Comparison of ENCODE assay signal across 16 cellular contexts in the genomic region with DNA sequence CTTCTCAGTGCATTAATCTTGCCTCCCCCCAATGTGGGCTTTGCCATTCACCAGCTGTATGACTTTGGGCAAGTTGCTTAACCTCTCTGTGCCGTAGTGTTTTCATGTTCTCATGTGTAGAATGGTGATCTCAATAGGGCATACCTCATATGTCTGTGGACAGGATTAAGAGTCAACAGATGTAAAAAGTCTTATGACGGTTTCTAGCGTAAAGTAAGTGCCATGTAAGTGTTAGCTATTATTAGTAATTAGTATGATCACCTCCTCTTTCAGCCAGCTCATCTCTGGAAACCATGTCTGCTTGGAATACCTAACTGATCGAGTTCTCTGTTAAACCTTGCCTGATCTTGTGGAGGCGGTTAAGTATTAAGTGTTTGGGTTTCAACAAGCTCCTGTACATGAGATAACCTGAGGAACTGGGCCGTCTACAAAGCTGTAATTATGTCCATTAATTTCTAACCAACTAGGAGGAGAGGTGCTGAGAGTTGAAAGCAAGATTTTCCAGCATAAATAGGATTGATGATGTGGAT.
DNase-seq lines count a peak whose midpoint lies in the region; ATAC-seq and TF ChIP-seq lines count a peak whose summit lies in the region.
"Had no signal": no experiment of that assay in that cellular context is flagged by ENCODE, and none has a peak within 500 bp of the region (broad histone marks: within the 10 kb centered on the region; RNA-seq: fewer than 3 reads in every experiment).

No MANE protein-coding gene starts in this region.

- H3K27ac ChIP-seq in CD8-positive, alpha-beta T cell (ENCODE audit: low read depth, low read length), result no peak overlapping the region
- peak overlapping the region; percentile 97 for H3K27ac ChIP-seq in HL-60 (replicated peaks)
- H3K27ac ChIP-seq in muscle layer of duodenum (ENCODE audit: low read length), result peak overlapping the region; percentile 31

- H3K27ac Mint-ChIP-seq in CD8-positive, alpha-beta T cell, result peak overlapping the region; percentile 28

- H3K27me3 ChIP-seq in CD8-positive, alpha-beta T cell (ENCODE audit: insufficient read depth, low read length), result no peaks in the 10 kb centered on the region
- no peaks in the 10 kb centered on the region for H3K27me3 ChIP-seq in HL-60 (ENCODE audit: insufficient read depth, poor library complexity, severe bottlenecking)
- no peaks in the 10 kb centered on the region for H3K27me3 ChIP-seq in muscle layer of duodenum (ENCODE audit: low read depth, low read length)

- no peak overlapping the region for H3K4me3 ChIP-seq in CD8-positive, alpha-beta T cell (ENCODE audit: low read depth, low read length)
- H3K4me3 ChIP-seq in HL-60 (replicated peaks; ENCODE audit: insufficient read depth, low read length), result no peak overlapping the region
- no peak overlapping the region for H3K4me3 ChIP-seq in muscle layer of duodenum (ENCODE audit: low read depth in 1 of 2, low read length in 2 of 2)
- H3K4me3 ChIP-seq: heart right ventricle had no signal

- H3K36me3 Mint-ChIP-seq in CD8-positive, alpha-beta T cell, result peaks cover 12% of the 10 kb centered on the region

- H3K27me3 Mint-ChIP-seq in CD8-positive, alpha-beta T cell (ENCODE audit: low read depth), result no peaks in the 10 kb centered on the region

- POLR2A ChIA-PET in CD8-positive, alpha-beta T cell (lab: Charles Lee), result interaction anchor here (1.1 to 1.2 kb wide), 2 partner anchors 30 to 35 kb away, joined by 3 read pairs; no protein-coding TSS in a partner anchor

- peaks cover 40% of the 10 kb centered on the region for H3K4me1 ChIP-seq in CD8-positive, alpha-beta T cell (ENCODE audit: insufficient read depth, low read length)
- H3K4me1 ChIP-seq in muscle layer of duodenum (ENCODE audit: control insufficient read depth in 1 of 2, insufficient read depth in 2 of 2, low read length in 2 of 2), result peaks cover 4 to 18% of the 10 kb centered on the region in 2 donors

- H3K36me3 ChIP-seq in CD8-positive, alpha-beta T cell (ENCODE audit: insufficient read depth, low read length), result peaks cover 11% of the 10 kb centered on the region
- peaks cover 6 to 18% of the 10 kb centered on the region in 2 donors for H3K36me3 ChIP-seq in muscle layer of duodenum (ENCODE audit: control insufficient read depth in 1 of 2, insufficient read depth in 2 of 2, low read length in 2 of 2)

- no peak for ATAC-seq in CD8-positive, alpha-beta T cell
- ATAC-seq in GM19467 (IDR thresholded peaks at IDR 0.05; ENCODE audit: unreplicated experiment), result peak; percentile 37
- ATAC-seq in GM21526 (IDR thresholded peaks at IDR 0.05; ENCODE audit: low FRiP score, unreplicated experiment), result no peak
- ATAC-seq: heart right ventricle had no signal

- no peak overlapping the region for H3K4me3 Mint-ChIP-seq in CD8-positive, alpha-beta T cell

- no peaks in the 10 kb centered on the region for H3K9me3 Mint-ChIP-seq in CD8-positive, alpha-beta T cell

- intact Hi-C loops in CD8-positive, alpha-beta T cell (cut with DNase I, micrococcal nuclease), result no loop called here

- no peaks in the 10 kb centered on the region for H3K9me3 ChIP-seq in CD8-positive, alpha-beta T cell (ENCODE audit: low read length)
- no peaks in the 10 kb centered on the region for H3K9me3 ChIP-seq in muscle layer of duodenum (ENCODE audit: control insufficient read depth in 1 of 2, low read length in 2 of 2)
- H3K9me3 ChIP-seq: heart right ventricle had no signal

- peaks cover 58% of the 10 kb centered on the region for H3K4me1 Mint-ChIP-seq in CD8-positive, alpha-beta T cell (ENCODE audit: low read depth)

- TF ChIP-seq CTCF in CD8-positive, alpha-beta T cell (IDR thresholded peaks at IDR 0.05), result no peak
- no peak for TF ChIP-seq CTCF in HL-60 (IDR thresholded peaks at IDR 0.05; ENCODE audit: insufficient read depth, low read length)

- no peak for DNase-seq in CD8-positive, alpha-beta T cell
- no peak for DNase-seq in HL-60 (ENCODE audit: low read depth in 1 of 2, low spot score in 1 of 2)
- no peak for DNase-seq in superior temporal gyrus (ENCODE audit: extremely low spot score)
- no peak for DNase-seq in NCI-H82 treated with DMSO at 0.1 percent for 48 hours (lab: John Stamatoyannopoulos, UW; ENCODE audit: unreplicated experiment)
- no peak for DNase-seq in GM19240 (ENCODE audit: insufficient read length, low spot score)
- DNase-seq: activated naive CD4-positive, alpha-beta T cell treated with Interleukin-2 at 50 U/mL for 16 hours; EL; heart right ventricle; mammary epithelial cell; NCI-H1092; OCI-M1; posterior cingulate gyrus; stimulated activated CD4-positive, alpha-beta T cell treated with anti-CD3 and anti-CD28 coated beads, Interleukin-1b, Interleukin-23, amount 100 ng/mL, for 48 hours had no signal

- CTCF ChIA-PET in CD8-positive, alpha-beta T cell (lab: Charles Lee), result interaction anchor here (0.7 to 14.2 kb wide), 4 partner anchors 10 to 50 kb away, joined by 3 to 278 read pairs (median 5); no protein-coding TSS in a partner anchor
